ENCODE assay signal across 14 cellular contexts in the genomic region with DNA sequence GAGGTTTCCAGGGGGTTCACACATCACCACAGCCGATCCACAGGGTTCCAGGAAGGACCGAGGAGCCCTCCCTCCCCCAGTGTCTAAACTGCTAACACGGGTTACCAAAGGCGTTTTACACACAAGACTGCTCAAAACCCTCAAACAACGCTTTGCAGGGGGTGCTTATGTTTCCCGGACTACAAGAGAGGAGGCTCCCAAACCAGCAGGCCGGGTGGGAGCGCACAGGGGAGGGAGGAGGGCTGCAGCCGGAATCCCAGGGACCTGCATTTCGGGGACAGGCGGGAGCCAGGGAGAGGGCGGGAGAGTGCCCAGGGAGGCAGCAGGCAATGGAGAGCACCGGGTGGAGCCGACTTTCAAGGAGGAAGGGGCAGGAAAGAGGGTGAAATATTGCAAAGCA. TPM values are rescaled to one million over a fixed set of nuclear protein-coding genes. Genes with fewer than 3 reads are reported as not detected.
DNase-seq lines count a peak whose midpoint lies in the region; ATAC-seq, FAIRE-seq and TF ChIP-seq lines count a peak whose summit lies in the region.
"Had no signal": no experiment of that assay in that cellular context is flagged by ENCODE, and none has a peak within 500 bp of the region (broad histone marks: within the 10 kb centered on the region; RNA-seq: fewer than 3 reads in every experiment).

No MANE protein-coding gene starts in this region.

- no peak overlapping the region for H2AK5ac ChIP-seq in H1 (ENCODE audit: low read depth, low read length)

- no peak overlapping the region for H3K4ac ChIP-seq in H1 (replicated peaks; ENCODE audit: insufficient read length, low read depth, low read length)

- H4K8ac ChIP-seq in H1 (ENCODE audit: extremely low read depth, insufficient read depth, low read length): no peak overlapping the region; the same call in 1 of the 2 replicates

- H3K4me1 ChIP-seq in HEK293 (ENCODE audit: control insufficient read depth, insufficient read depth, low read length) (no peaks in the 10 kb centered on the region), H1 (replicated peaks in 1 of 4; ENCODE audit: control insufficient read depth in 3 of 4, insufficient read depth in 4 of 4, low read length in 3 of 4) (peaks cover 3 to 11% (median 7%) of the 10 kb centered on the region in 4 experiments; a peak in 6 of 7 replicates), osteoblast (ENCODE audit: insufficient read depth, low read length) (peaks cover 9% of the 10 kb centered on the region)

- DNase-seq in H1 (ENCODE audit: low read depth in 1 of 2, low spot score in 2 of 2) (peak in 1 of 2 experiments; percentile 64), osteoblast (ENCODE audit: insufficient read length, low spot score, missing footprints) (peak; percentile 73), NCI-H1436 treated with DMSO at 0.1 percent for 48 hours (lab: John Stamatoyannopoulos, UW) (no peak), GM19240 (ENCODE audit: insufficient read length, low spot score) (no peak), NOMO-1 (lab: John Stamatoyannopoulos, UW; ENCODE audit: unreplicated experiment in 2 of 2) (no peak)
- DNase-seq: activated CD4-positive, CD25-positive, alpha-beta regulatory T cell; activated CD8-positive, alpha-beta T cell treated with anti-CD3 and anti-CD28 coated beads, Interleukin-2, amount 10 ng/mL, durations not matched to agents 7 days and 5 days; effector CD4-positive, alpha-beta T cell; nephron progenitor cell; stimulated activated CD4-positive, alpha-beta T cell treated with anti-CD3 and anti-CD28 coated beads, Interleukin-2, amount 100 ng/mL, for 24 hours had no signal

- H3K56ac ChIP-seq in H1 (replicated peaks; ENCODE audit: insufficient read length, low read depth, low read length): no peak overlapping the region

- peak overlapping the region; percentile 33; the same call in 1 of the 2 replicates for H2BK15ac ChIP-seq in H1 (ENCODE audit: low read length)

- H2BK20ac ChIP-seq in H1 (ENCODE audit: low read length): no peak overlapping the region

- ATAC-seq in HG03565 (IDR thresholded peaks at IDR 0.05; ENCODE audit: unreplicated experiment): no peak
- ATAC-seq: activated CD8-positive, alpha-beta T cell treated with anti-CD3 and anti-CD28 coated beads, Interleukin-2, amount 10 ng/mL, durations not matched to agents 7 days and 5 days; GM12878 had no signal

- H3K4me2 ChIP-seq in H1 (ENCODE audit: insufficient read depth in 1 of 2, low read depth in 2 of 2, low read length in 2 of 2): peak overlapping the region; percentile 20 to 30; a peak in 3 of 4 replicates
- no peak overlapping the region for H3K4me2 ChIP-seq in osteoblast (ENCODE audit: insufficient read depth, low read length)

- POLR2A ChIA-PET in HEK293 (lab: Yijun Ruan, JAX) (no interaction called here), H1 (lab: Charles Lee; ENCODE audit: partially characterized antibody) (interaction anchor here (0.6 to 1.3 kb wide), 4 partner anchors 10 to 67 kb away, joined by 3 to 4 read pairs (median 4); no protein-coding TSS in a partner anchor)

- H3K79me1 ChIP-seq in H1 (ENCODE audit: low read depth, low read length): no peaks in the 10 kb centered on the region

- peak overlapping the region; percentile 89 for H3K27ac ChIP-seq in C4-2B
- H3K27ac ChIP-seq in HEK293 (ENCODE audit: extremely low read depth, low read depth, low read length): no peak overlapping the region
- H3K27ac ChIP-seq in H1 (ENCODE audit: low read depth, low read length): no peak overlapping the region
- H3K27ac ChIP-seq in osteoblast (ENCODE audit: low read depth, low read length): no peak overlapping the region

- no peaks in the 10 kb centered on the region for H3K23me2 ChIP-seq in H1 (ENCODE audit: low read depth, low read length)

- 0 out of 2 replicates have a peak overlapping the region, but pooled peaks have one; percentile 60 for H2BK12ac ChIP-seq in H1 (ENCODE audit: low read depth, low read length)

- H2BK5ac ChIP-seq in H1 (ENCODE audit: low read depth, low read length): peak overlapping the region; percentile 35

- H3K36me3 ChIP-seq in HEK293 (ENCODE audit: control insufficient read depth in 2 of 2, insufficient read depth in 1 of 2, low read length in 2 of 2) (peaks cover 0 to 3% of the 10 kb centered on the region in 2 experiments; a peak in 1 of 3 replicates), H1 (ENCODE audit: control insufficient read depth in 2 of 4, insufficient read depth in 4 of 4, low read length in 3 of 4) (no peaks in the 10 kb centered on the region), osteoblast (ENCODE audit: insufficient read depth, low read length) (no peaks in the 10 kb centered on the region)

- no peak overlapping the region for H3K14ac ChIP-seq in H1 (ENCODE audit: insufficient read length)

- H3K4me3 ChIP-seq in HEK293 (ENCODE audit: low read depth, low read length) (no peak overlapping the region), H1 (ENCODE audit: extremely low read depth in 1 of 4, insufficient read depth in 2 of 4, low read depth in 3 of 4, low read length in 4 of 4) (no peak overlapping the region), osteoblast (ENCODE audit: insufficient read depth, low read length) (no peak overlapping the region)
- H3K4me3 ChIP-seq: GM12878 had no signal

- H4K5ac ChIP-seq in H1 (ENCODE audit: insufficient read length, low read depth, low read length): no peak overlapping the region

- TF ChIP-seq CTCF in C4-2B (conservative IDR thresholded peaks at IDR 0.05) (no peak), HEK293 (tag by site-specific recombination; IDR thresholded peaks at IDR 0.05) (no peak), H1 (IDR thresholded peaks at IDR 0.05; ENCODE audit: control extremely low read depth in 1 of 3, insufficient read depth in 1 of 3, low read depth in 1 of 3, low read length in 3 of 3) (no peak), osteoblast (IDR thresholded peaks at IDR 0.05; ENCODE audit: extremely low read depth, low read depth, low read length) (no peak)

- CTCF ChIA-PET in HEK293 (lab: Yijun Ruan, JAX) (interaction anchor here (1.1 to 8.0 kb wide), 2 partner anchors 11 to 13 kb away, joined by 3 to 67 read pairs; no protein-coding TSS in a partner anchor), H1 (lab: Charles Lee; ENCODE audit: partially characterized antibody) (interaction anchor here (1.3 to 7.4 kb wide), 4 partner anchors 10 to 48 kb away, joined by 4 to 66 read pairs (median 8); no protein-coding TSS in a partner anchor)

- H3K9me3 ChIP-seq in HEK293 (ENCODE audit: control insufficient read depth, insufficient read depth, low read depth, low read length): no peaks in the 10 kb centered on the region
- no peaks in the 10 kb centered on the region for H3K9me3 ChIP-seq in H1 (ENCODE audit: insufficient read depth in 2 of 2, low read depth in 1 of 2, low read length in 1 of 2)
- H3K9me3 ChIP-seq in osteoblast (ENCODE audit: low read depth, low read length): no peaks in the 10 kb centered on the region

- no peak overlapping the region for H2AFZ ChIP-seq in H1 (ENCODE audit: low read length)
- H2AFZ ChIP-seq in osteoblast (ENCODE audit: low read length): no peak overlapping the region

- TF ChIP-seq POLR2A in H1 (IDR thresholded peaks at IDR 0.05; ENCODE audit: control extremely low read depth in 1 of 2, low read depth in 2 of 2, low read length in 2 of 2): no peak

- no peak for TF ChIP-seq RAD21 in H1 (IDR thresholded peaks at IDR 0.05 in 1 of 2, conservative IDR thresholded peaks at IDR 0.05 in 1 of 2; ENCODE audit: low read depth in 2 of 2, low read length in 2 of 2)

- no peak overlapping the region for H2BK120ac ChIP-seq in H1 (replicated peaks; ENCODE audit: low read depth, low read length)

- FAIRE-seq in H1 (lab: Jason Lieb, UNC): no peak
- FAIRE-seq: GM12878 had no signal

- H3K18ac ChIP-seq in H1 (ENCODE audit: extremely low read depth, low read length): peak overlapping the region; percentile 17; the same call in 1 of the 2 replicates

- no peak overlapping the region for H3K23ac ChIP-seq in H1 (ENCODE audit: insufficient read length)

- H3K79me2 ChIP-seq in H1 (ENCODE audit: control insufficient read depth in 1 of 2, insufficient read depth in 2 of 2, low read length in 2 of 2) (no peaks in the 10 kb centered on the region), osteoblast (ENCODE audit: insufficient read depth, low read length) (no peaks in the 10 kb centered on the region)

- H3K27me3 ChIP-seq in H1 (replicated peaks in 1 of 4; ENCODE audit: control insufficient read depth in 3 of 4, extremely low read depth in 1 of 4, insufficient read depth in 3 of 4, low read length in 3 of 4) (no peaks in the 10 kb centered on the region), osteoblast (ENCODE audit: insufficient read depth, low read length) (peaks cover 8% of the 10 kb centered on the region)

- no peak overlapping the region for H4K91ac ChIP-seq in H1 (replicated peaks; ENCODE audit: insufficient read length, low read length)

- no peak for TF ChIP-seq EP300 in H1 (IDR thresholded peaks at IDR 0.05; ENCODE audit: borderline replicate concordance in 1 of 2, low read depth in 2 of 2, low read length in 2 of 2)

- 63% methylated on average over 11 of the region's 14 CpGs; no CpG with 5 or more reads in 1 of the 2 experiments for WGBS in H1 (ENCODE audit: extremely low coverage in 1 of 2, insufficient coverage in 1 of 2, insufficient read length in 1 of 2, insufficient replicate concordance in 2 of 2, low coverage in 1 of 2, low lambda C conversion rate in 2 of 2, missing lambda C conversion rate in 1 of 2), 2 experiments

- H4K20me1 ChIP-seq in H1 (replicated peaks in 1 of 2; ENCODE audit: control insufficient read depth in 1 of 2, insufficient read depth in 2 of 2, low read length in 2 of 2) (no peaks in the 10 kb centered on the region), osteoblast (ENCODE audit: insufficient read depth, low read length) (peaks cover 4% of the 10 kb centered on the region)

- no peak overlapping the region for H3K9ac ChIP-seq in H1 (replicated peaks in 1 of 4; ENCODE audit: extremely low read depth in 1 of 4, low read depth in 3 of 4, low read length in 3 of 4)

TF ChIP-seq in HEK293, 187 proteins besides CTCF, POLR2A, EP300 and RAD21 (continues in another document):
- TF ChIP-seq ZIC2 (tag by site-specific recombination; IDR thresholded peaks at IDR 0.05) (0 out of 2 replicates have a peak, but pooled peaks have one; percentile 14), MEIS1 (CRISPR knock-in tag; IDR thresholded peaks at IDR 0.05; ENCODE audit: borderline replicate concordance) (no peak)

TF ChIP-seq in H1, 55 proteins besides CTCF, POLR2A, EP300 and RAD21:
- TF ChIP-seq JUN (IDR thresholded peaks at IDR 0.05; ENCODE audit: low read depth, low read length) (no peak), SUZ12 (IDR thresholded peaks at IDR 0.05; ENCODE audit: low read length) (peak; percentile 29; the same call in 1 of the 2 replicates)

RNA-seq across cellular contexts. Expression of a gene that starts 50.8 kb away (rescaled TPM):
- 28.2 and 29.4 TPM in 2 replicates for total RNA-seq in H1 (2021; fragmentation: NEBNext Ultra II Directional; extraction: Animal tissue kit (Norgen Biotek cat#: 25700))
- polyA plus RNA-seq in H1 (2011; rRNA removed): 4.1 and 8.4 TPM in 2 replicates
- 13.3 TPM for polyA plus RNA-seq in H1 (2011; cell fraction: cytosol; rRNA removed)
- polyA plus RNA-seq in H1 (2011; cell fraction: nucleus; rRNA removed): 3.3 TPM
- 13.0 to 20.7 TPM (median 14.7 TPM) in 4 replicates for polyA plus RNA-seq in H1 (2012, experiment 1 of 2)
- 8.4 TPM for polyA plus RNA-seq in H1 (2012, experiment 2 of 2)
- 14.7 TPM for polyA plus RNA-seq in H1 (2013, experiment 1 of 2)
- 14.5 TPM for polyA plus RNA-seq in H1 (2013, experiment 2 of 2)
- polyA minus RNA-seq in H1 (2011; rRNA and poly(A)+ RNA removed): 14.5 and 17.4 TPM in 2 replicates
- polyA minus RNA-seq in H1 (2011; cell fraction: cytosol; rRNA and poly(A)+ RNA removed): 22.2 TPM
- polyA minus RNA-seq in H1 (2011; cell fraction: nucleus; rRNA and poly(A)+ RNA removed): 9.6 TPM
- total RNA-seq in osteoblast: 76.9 and 80.3 TPM in 2 replicates
